In genomic region chr3:50382271-50382670, GRCh38 we compare ENCODE assay signal across 24 cellular contexts.
"Had no signal": no experiment of that assay in that cellular context is flagged by ENCODE, and none has a peak within 500 bp of the region (broad histone marks: within the 10 kb centered on the region; RNA-seq: fewer than 3 reads in every experiment).

No MANE protein-coding gene starts in this region.

- H3K4me1 ChIP-seq: body of pancreas, foreskin keratinocyte, left lung, pancreas, psoas muscle, stomach, vagina had no signal

- H3K36me3 ChIP-seq: left lung, neutrophil, pancreas, vagina had no signal

- H3K4me2 ChIP-seq: hepatocyte had no signal

- H2AFZ ChIP-seq: hepatocyte had no signal

- H3K27me3 ChIP-seq: body of pancreas, hepatocyte, left lung, pancreas, stomach, vagina had no signal

- DNase-seq: activated CD4-positive, alpha-beta T cell treated with anti-CD3 and anti-CD28 coated beads for 1 hour; activated CD4-positive, alpha-beta T cell treated with anti-CD3 and anti-CD28 coated beads, Interleukin-2, amount 50 U/mL, for 1 hour; activated naive CD4-positive, alpha-beta T cell treated with Interleukin-2 at 50 U/mL for 16 hours; activated naive CD8-positive, alpha-beta T cell treated with anti-CD3 and anti-CD28 coated beads, Interleukin-2, amount 10 ng/mL, durations not matched to agents 7 days and 5 days; activated T-cell treated with anti-CD3 and anti-CD28 coated beads, Interleukin-2, amount 50 U/mL, for 24 hours; body of pancreas; effector memory CD4-positive, alpha-beta T cell; foreskin keratinocyte; immature natural killer cell; left lung; naive thymus-derived CD4-positive, alpha-beta T cell; pancreas; psoas muscle; right cardiac atrium; stimulated activated CD4-positive, alpha-beta T cell treated with anti-CD3 and anti-CD28 coated beads, Interleukin-1b, Interleukin-23, amount 100 ng/mL, for 48 hours; stomach; T-cell; trophoblast cell had no signal

- H3K27ac ChIP-seq: body of pancreas, foreskin keratinocyte, hepatocyte, left lung, neutrophil, pancreas, psoas muscle, stomach, vagina had no signal

- H3K4me3 ChIP-seq: body of pancreas, hepatocyte, left lung, lung, pancreas, psoas muscle, skin epidermis, stomach, vagina had no signal

- ATAC-seq: body of pancreas; left lung; naive thymus-derived CD4-positive, alpha-beta T cell; psoas muscle; right cardiac atrium; stimulated activated memory B cell treated with anti-CD40 and anti-IgM and Interleukin-4, amounts not matched to agents 10 μg/mL and 1 μg/mL and 100 μg/mL, for 72 hours; T-cell had no signal

- H3K9me3 ChIP-seq: body of pancreas, left lung, neutrophil, pancreas, psoas muscle, stomach, vagina had no signal
